Comparison of ENCODE assay signal across 27 cellular contexts in genomic region chr16:8882725-8883377, GRCh38. TPM values are rescaled to one million over a fixed set of nuclear protein-coding genes. Genes with fewer than 3 reads are reported as not detected.
"Had no signal": no experiment of that assay in that cellular context is flagged by ENCODE, and none has a peak within 500 bp of the region (broad histone marks: within the 10 kb centered on the region; RNA-seq: fewer than 3 reads in every experiment).

No MANE protein-coding gene starts in this region.

- ATAC-seq: foreskin keratinocyte, heart right ventricle, left lung, WTC11 had no signal

- H3K4me1 ChIP-seq: prostate gland had no signal

- DNase-seq: activated CD4-positive, alpha-beta memory T cell treated with anti-CD3 and anti-CD28 coated beads, Interleukin-2, amount 10 ng/mL, durations not matched to agents 7 days and 5 days; activated CD4-positive, alpha-beta T cell treated with anti-CD3 and anti-CD28 coated beads for 1 hour; activated CD4-positive, alpha-beta T cell treated with anti-CD3 and anti-CD28 coated beads, Interleukin-2, amount 10 ng/mL, durations not matched to agents 7 days and 5 days; activated CD8-positive, alpha-beta memory T cell treated with anti-CD3 and anti-CD28 coated beads, Interleukin-2, amount 50 U/mL, for 48 hours; activated gamma-delta T cell; activated naive CD4-positive, alpha-beta T cell treated with anti-CD3 and anti-CD28 coated beads, Interleukin-2, amount 10 ng/mL, durations not matched to agents 7 days and 5 days; activated naive CD8-positive, alpha-beta T cell treated with anti-CD3 and anti-CD28 coated beads, Interleukin-2, amount 10 ng/mL, durations not matched to agents 7 days and 5 days; activated T-cell treated with anti-CD3 and anti-CD28 coated beads, Interleukin-2, amount 50 U/mL, for 24 hours; brain microvascular endothelial cell; endodermal cell; foreskin keratinocyte; heart right ventricle; left lung; retina; T-helper 2 cell; upper lobe of left lung had no signal

- H3K27ac ChIP-seq: ascending aorta, brain microvascular endothelial cell, esophagus muscularis mucosa, foreskin keratinocyte, heart right ventricle, left lung, prostate gland, upper lobe of left lung had no signal

- H3K36me3 ChIP-seq: ascending aorta, esophagus muscularis mucosa, heart right ventricle, prostate gland, upper lobe of left lung had no signal

- H3K4me3 ChIP-seq: ascending aorta, esophagus muscularis mucosa, heart right ventricle, left lung, prostate gland, upper lobe of left lung had no signal

- H3K9me3 ChIP-seq: ascending aorta, esophagus muscularis mucosa, heart right ventricle, left lung, prostate gland, upper lobe of left lung had no signal

- H3K27me3 ChIP-seq: ascending aorta, brain microvascular endothelial cell, foreskin keratinocyte, upper lobe of left lung had no signal

RNA-seq across cellular contexts. Expression of gene LITAFD, which starts 0.7 kb away (rescaled TPM):
- total RNA-seq: activated CD4-positive, alpha-beta memory T cell treated with anti-CD3 and anti-CD28 coated beads, Interleukin-2, amount 10 ng/mL, durations not matched to agents 7 days and 5 days; activated CD4-positive, alpha-beta T cell treated with anti-CD3 and anti-CD28 coated beads, Interleukin-2, amount 10 ng/mL, durations not matched to agents 7 days and 5 days; activated naive CD8-positive, alpha-beta T cell treated with anti-CD3 and anti-CD28 coated beads, Interleukin-2, amount 10 ng/mL, durations not matched to agents 7 days and 5 days; ascending aorta; cardiac septum; endodermal cell; esophagus muscularis mucosa; foreskin keratinocyte; heart right ventricle; kidney epithelial cell; left lung; lung microvascular endothelial cell; mucosa of gallbladder; osteocyte; subcutaneous adipose tissue; upper lobe of left lung; WTC11 had no signal
- polyA plus RNA-seq: foreskin keratinocyte, heart right ventricle, thymus had no signal
